1 cellular context compared by ENCODE assay signal in the genomic region with DNA sequence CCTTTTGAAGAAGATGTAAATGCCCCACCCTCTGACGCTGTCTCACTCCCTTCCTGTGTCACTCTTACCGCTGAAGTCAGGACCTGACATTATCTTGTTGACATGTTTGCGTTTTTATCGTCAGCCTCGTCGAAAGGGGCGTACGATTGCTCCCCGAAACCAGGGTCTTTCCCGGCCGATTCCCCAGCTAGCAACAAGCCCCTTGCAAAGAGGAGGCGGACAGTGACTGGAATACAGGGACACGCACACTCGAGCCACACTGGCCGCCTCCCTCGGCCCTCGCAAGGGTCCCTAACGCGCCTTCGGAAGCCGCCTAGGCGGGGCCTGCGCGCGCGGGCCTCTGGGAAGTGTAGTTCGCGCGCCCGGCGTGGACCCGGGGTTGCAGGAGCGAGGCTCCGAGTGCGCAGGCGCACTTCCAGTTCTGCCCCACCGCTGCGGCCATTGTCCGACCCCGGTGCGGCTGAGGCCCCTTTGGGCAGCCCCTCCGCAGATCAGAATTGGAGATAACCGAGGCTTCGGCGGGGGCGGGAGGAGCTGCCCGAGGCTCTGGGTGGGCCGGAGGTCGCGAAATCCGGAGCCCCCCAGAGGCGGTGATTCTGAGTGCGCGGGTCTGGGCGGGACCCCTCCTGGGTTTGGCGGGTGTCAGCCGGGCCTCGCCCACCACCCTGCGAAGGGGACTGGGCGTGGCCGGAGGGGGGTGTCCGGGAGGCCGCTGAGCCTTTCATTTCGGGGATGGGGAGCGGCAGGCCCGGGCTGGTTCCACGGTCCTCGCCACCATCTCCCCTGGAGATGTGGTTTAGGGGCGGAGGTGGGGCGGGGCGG.
TF ChIP-seq lines count a peak whose summit lies in the region.

TSS of gene ZFP90 (plus strand) at position 412 of the 822 bp plus-strand sequence. CDS start 502 bp downstream, outside the sequence.

TF ChIP-seq in GM12878, 131 proteins besides CTCF, POLR2A, EP300 and RAD21 (continued from another document and continues in another):
- no peak for TF ChIP-seq RBBP5 (conservative IDR thresholded peaks at IDR 0.05)
- TF ChIP-seq BCL3 (IDR thresholded peaks at IDR 0.05; ENCODE audit: borderline replicate concordance, insufficient read depth, low read depth, low read length, poor library complexity, severe bottlenecking) = peak; percentile 46
- no peak for TF ChIP-seq SP1 (IDR thresholded peaks at IDR 0.05; ENCODE audit: low read depth, low read length)
- TF ChIP-seq YY1 (IDR thresholded peaks at IDR 0.05; ENCODE audit: low read depth, low read length) = peak; percentile 94
- TF ChIP-seq E4F1 (IDR thresholded peaks at IDR 0.05; ENCODE audit: borderline replicate concordance, partially characterized antibody) = no peak
- TF ChIP-seq SIN3A (IDR thresholded peaks at IDR 0.05; ENCODE audit: low read depth, low read length) = peak; percentile 47; the same call in 1 of the 2 replicates
- no peak for TF ChIP-seq BCL11A (IDR thresholded peaks at IDR 0.05; ENCODE audit: low read depth, low read length)
- TF ChIP-seq POLR2AphosphoS5 (IDR thresholded peaks at IDR 0.05; ENCODE audit: low read length) = no peak; the same call in 1 of the 2 replicates
- no peak for TF ChIP-seq ZZZ3 (IDR thresholded peaks at IDR 0.05; ENCODE audit: control insufficient read depth, insufficient read length, low read depth)
- TF ChIP-seq HDAC2 (IDR thresholded peaks at IDR 0.05) = no peak
- TF ChIP-seq IKZF1 (conservative IDR thresholded peaks at IDR 0.05) = peak; percentile 84
- TF ChIP-seq HDGF (IDR thresholded peaks at IDR 0.05) = no peak; the same call in 1 of the 2 replicates
- TF ChIP-seq RAD51 (IDR thresholded peaks at IDR 0.05) = no peak
- no peak for TF ChIP-seq PAX8 (IDR thresholded peaks at IDR 0.05)
- peak; percentile 44; the same call in 1 of the 2 replicates for TF ChIP-seq NKRF (conservative IDR thresholded peaks at IDR 0.05)
- no peak for TF ChIP-seq ATF2 (IDR thresholded peaks at IDR 0.05; ENCODE audit: low read length)
- no peak for TF ChIP-seq CHD4 (IDR thresholded peaks at IDR 0.05)
- peak; percentile 45; the same call in 1 of the 2 replicates for TF ChIP-seq NR2F1 (conservative IDR thresholded peaks at IDR 0.05)
- peak; percentile 28; the same call in 1 of the 3 replicates for TF ChIP-seq POU2F2 (IDR thresholded peaks at IDR 0.05; ENCODE audit: borderline replicate concordance, low read depth, low read length)
- TF ChIP-seq PBX3 (IDR thresholded peaks at IDR 0.05; ENCODE audit: insufficient replicate concordance, low read depth, low read length) = no peak
- TF ChIP-seq EGR1 (IDR thresholded peaks at IDR 0.05; ENCODE audit: borderline replicate concordance in 1 of 2, low read depth in 2 of 2, low read length in 2 of 2) = no peak
- TF ChIP-seq NFXL1 (IDR thresholded peaks at IDR 0.05; ENCODE audit: borderline replicate concordance) = no peak
- TF ChIP-seq JUND (IDR thresholded peaks at IDR 0.05; ENCODE audit: low read depth, low read length) = no peak
- no peak for TF ChIP-seq WRNIP1 (IDR thresholded peaks at IDR 0.05; ENCODE audit: borderline replicate concordance, low read depth, low read length)
- TF ChIP-seq CUX1 (IDR thresholded peaks at IDR 0.05; ENCODE audit: insufficient replicate concordance, low read depth, low read length) = no peak
- peak; percentile 67; the same call in 1 of the 2 replicates for TF ChIP-seq MXI1 (IDR thresholded peaks at IDR 0.05; ENCODE audit: low read depth, low read length)
- TF ChIP-seq CREB1 (IDR thresholded peaks at IDR 0.05; ENCODE audit: low read depth) = peak; percentile 59; the same call in 1 of the 2 replicates
- TF ChIP-seq ZNF217 (IDR thresholded peaks at IDR 0.05) = no peak
- TF ChIP-seq SREBF2 (IDR thresholded peaks at IDR 0.05; ENCODE audit: low read length) = no peak
- TF ChIP-seq TARDBP (IDR thresholded peaks at IDR 0.05; ENCODE audit: borderline replicate concordance) = no peak; the same call in 1 of the 2 replicates
- TF ChIP-seq JUNB (IDR thresholded peaks at IDR 0.05) = no peak
- TF ChIP-seq ZNF207 (IDR thresholded peaks at IDR 0.05; ENCODE audit: borderline replicate concordance) = peak; percentile 32; the same call in 1 of the 2 replicates
- peak; percentile 22; the same call in 1 of the 2 replicates for TF ChIP-seq NRF1 (conservative IDR thresholded peaks at IDR 0.05; ENCODE audit: low read depth, low read length)
- TF ChIP-seq POLR2AphosphoS2 (IDR thresholded peaks at IDR 0.05; ENCODE audit: low read depth, low read length) = no peak
- TF ChIP-seq, protein P1, sequence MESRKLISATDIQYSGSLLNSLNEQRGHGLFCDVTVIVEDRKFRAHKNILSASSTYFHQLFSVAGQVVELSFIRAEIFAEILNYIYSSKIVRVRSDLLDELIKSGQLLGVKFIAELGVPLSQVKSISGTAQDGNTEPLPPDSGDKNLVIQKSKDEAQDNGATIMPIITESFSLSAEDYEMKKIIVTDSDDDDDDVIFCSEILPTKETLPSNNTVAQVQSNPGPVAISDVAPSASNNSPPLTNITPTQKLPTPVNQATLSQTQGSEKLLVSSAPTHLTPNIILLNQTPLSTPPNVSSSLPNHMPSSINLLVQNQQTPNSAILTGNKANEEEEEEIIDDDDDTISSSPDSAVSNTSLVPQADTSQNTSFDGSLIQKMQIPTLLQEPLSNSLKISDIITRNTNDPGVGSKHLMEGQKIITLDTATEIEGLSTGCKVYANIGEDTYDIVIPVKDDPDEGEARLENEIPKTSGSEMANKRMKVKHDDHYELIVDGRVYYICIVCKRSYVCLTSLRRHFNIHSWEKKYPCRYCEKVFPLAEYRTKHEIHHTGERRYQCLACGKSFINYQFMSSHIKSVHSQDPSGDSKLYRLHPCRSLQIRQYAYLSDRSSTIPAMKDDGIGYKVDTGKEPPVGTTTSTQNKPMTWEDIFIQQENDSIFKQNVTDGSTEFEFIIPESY (IDR thresholded peaks at IDR 0.05) = no peak
- no peak for TF ChIP-seq SUPT20H (IDR thresholded peaks at IDR 0.05; ENCODE audit: borderline replicate concordance, control insufficient read depth, low read depth, low read length)
- TF ChIP-seq ASH2L (IDR thresholded peaks at IDR 0.05; ENCODE audit: borderline replicate concordance, low read depth) = no peak
- peak; percentile 57; the same call in 1 of the 2 replicates for TF ChIP-seq DPF2 (IDR thresholded peaks at IDR 0.05)
- TF ChIP-seq IKZF2 (IDR thresholded peaks at IDR 0.05) = no peak
- peak; percentile 62 for TF ChIP-seq LARP7 (IDR thresholded peaks at IDR 0.05)
- TF ChIP-seq STAT3 (IDR thresholded peaks at IDR 0.05; ENCODE audit: low read depth, low read length) = no peak
- TF ChIP-seq SMAD5 (IDR thresholded peaks at IDR 0.05; ENCODE audit: low read depth) = no peak
- no peak; the same call in 1 of the 2 replicates for TF ChIP-seq EED (IDR thresholded peaks at IDR 0.05; ENCODE audit: low read depth)
- TF ChIP-seq ZNF274 (IDR thresholded peaks at IDR 0.05; ENCODE audit: insufficient read depth, insufficient read length) = no peak
- TF ChIP-seq NBN (IDR thresholded peaks at IDR 0.05) = peak; percentile 65; the same call in 1 of the 2 replicates
- TF ChIP-seq MTA2 (IDR thresholded peaks at IDR 0.05; ENCODE audit: low read depth) = no peak
- TF ChIP-seq RB1 (IDR thresholded peaks at IDR 0.05; ENCODE audit: borderline replicate concordance) = no peak; the same call in 1 of the 2 replicates
- TF ChIP-seq SUZ12 (IDR thresholded peaks at IDR 0.05; ENCODE audit: unreplicated experiment) = no peak
- no peak; the same call in 1 of the 2 replicates for TF ChIP-seq MAX (IDR thresholded peaks at IDR 0.05; ENCODE audit: low read depth, low read length)
